19 cellular contexts compared by ENCODE assay signal in genomic region chr5:153584131-153584530, GRCh38.
"Had no signal": no experiment of that assay in that cellular context is flagged by ENCODE, and none has a peak within 500 bp of the region (broad histone marks: within the 10 kb centered on the region; RNA-seq: fewer than 3 reads in every experiment).

No MANE protein-coding gene starts in this region.

- DNase-seq: activated B cell treated with CpG ODN at 0.5 μM for 24 hours; activated CD4-positive, alpha-beta T cell treated with anti-CD3 and anti-CD28 coated beads for 4 hours; activated CD4-positive, alpha-beta T cell treated with anti-CD3 and anti-CD28 coated beads, Interleukin-2, amount 50 U/mL, for 48 hours; activated effector memory CD4-positive, alpha-beta T cell treated with anti-CD3 and anti-CD28 coated beads, Interleukin-2, amount 50 U/mL, for 16 hours; activated naive CD4-positive, alpha-beta T cell treated with anti-CD3 and anti-CD28 coated beads, Interleukin-2, amount 10 ng/mL, durations not matched to agents 7 days and 5 days; aorta; dermis blood vessel endothelial cell; effector CD8-positive, alpha-beta T cell; left colon; pancreas; psoas muscle; stimulated activated CD4-positive, alpha-beta T cell treated with anti-CD3 and anti-CD28 coated beads, Interleukin-12 subunit alpha, Interleukin-12 subunit beta, amount 100 ng/mL, for 4 hours; stimulated activated naive CD8-positive, alpha-beta T cell treated with anti-CD3 and anti-CD28 coated beads, Interleukin-15, amount 100 ng/mL, for 72 hours; T1000; transverse colon had no signal

- H3K4me3 ChIP-seq: pancreas, psoas muscle, right atrium auricular region, suprapubic skin, transverse colon had no signal

- ATAC-seq: left colon; natural killer cell treated with Interleukin-12 subunit alpha and Interleukin-12 subunit beta and Interleukin-15 and Interleukin-18, amount 100 ng/mL, for 72 hours; pancreas; psoas muscle; stimulated activated effector memory CD8-positive, alpha-beta T cell treated with anti-CD3 and anti-CD28 coated beads, Interleukin-12 subunit alpha, Interleukin-12 subunit beta, amount 100 ng/mL, for 72 hours; stimulated activated naive CD8-positive, alpha-beta T cell treated with anti-CD3 and anti-CD28 coated beads, Interleukin-15, amount 100 ng/mL, for 72 hours had no signal
